In genomic region chr9:114395196-114395595, GRCh38 we compare ENCODE assay signal across 13 cellular contexts. TPM values are rescaled to one million over a fixed set of nuclear protein-coding genes. Genes with fewer than 3 reads are reported as not detected.
A peak's percentile ranks its signal among the peaks of the same experiment; 100 is the strongest.
DNase-seq lines count a peak whose midpoint lies in the region; TF ChIP-seq lines count a peak whose summit lies in the region.
"Had no signal": no experiment of that assay in that cellular context is flagged by ENCODE, and none has a peak within 500 bp of the region (broad histone marks: within the 10 kb centered on the region; RNA-seq: fewer than 3 reads in every experiment).

No MANE protein-coding gene starts in this region.

- H3K9me3 ChIP-seq in endodermal cell (ENCODE audit: control insufficient read depth, low read length), result no peaks in the 10 kb centered on the region

- peaks cover 31% of the 10 kb centered on the region for H3K4me1 Mint-ChIP-seq in endodermal cell

- H3K4me3 Mint-ChIP-seq in endodermal cell, result no peak overlapping the region

- no peaks in the 10 kb centered on the region for H3K9me3 Mint-ChIP-seq in endodermal cell

- H3K27me3 ChIP-seq in endodermal cell (ENCODE audit: control insufficient read depth, insufficient read depth, low read length, poor library complexity, severe bottlenecking), result peaks cover 21% of the 10 kb centered on the region

- no peaks in the 10 kb centered on the region for H3K36me3 Mint-ChIP-seq in endodermal cell (ENCODE audit: low read depth)

- peaks cover 5% of the 10 kb centered on the region for H3K4me1 ChIP-seq in endodermal cell (ENCODE audit: control insufficient read depth, insufficient read depth, low read length)

- peak; percentile 77 for DNase-seq in DMS 273 (lab: John Stamatoyannopoulos, UW; ENCODE audit: unreplicated experiment)
- no peak for DNase-seq in DMS 273 treated with DMSO at 0.1 percent for 48 hours (lab: John Stamatoyannopoulos, UW)
- DNase-seq in RWPE1 (ENCODE audit: low spot score), result no peak
- DNase-seq in endodermal cell, result no peak
- no peak for DNase-seq in activated CD4-positive, CD25-positive, alpha-beta regulatory T cell treated with anti-CD3 and anti-CD28 coated beads, Interleukin-2, amount 50 U/mL, for 72 hours
- no peak for DNase-seq in NK-92 (lab: John Stamatoyannopoulos, UW; ENCODE audit: unreplicated experiment)
- DNase-seq in SKM-1 treated with dmso at 0.1 percent for 144 hours (lab: John Stamatoyannopoulos, UW; ENCODE audit: unreplicated experiment), result no peak
- DNase-seq: GDM1, NCI-H345, T-helper 9 cell had no signal

- no peak overlapping the region for H3K9ac ChIP-seq in endodermal cell (ENCODE audit: extremely low read depth, low read length, poor library complexity, severe bottlenecking)

- H3K27ac ChIP-seq in RWPE1 (peak overlapping the region; percentile 25), endodermal cell (ENCODE audit: low read depth, low read length) (no peak overlapping the region), skin epidermis (peak overlapping the region in 13 of 21 experiments; percentile 6 to 72 (median 60))
- H3K27ac ChIP-seq: 22Rv1 had no signal

- CTCF ChIA-PET in RWPE1 (lab: Yijun Ruan, JAX), result interaction anchor here (0.7 kb wide), 1 partner anchor 293 kb away, joined by 4 read pairs; no protein-coding TSS in a partner anchor

- TF ChIP-seq CTCF in RWPE1 (conservative IDR thresholded peaks at IDR 0.05; ENCODE audit: low read depth) (no peak), endodermal cell (conservative IDR thresholded peaks at IDR 0.05) (no peak)

- H3K4me3 ChIP-seq in endodermal cell (ENCODE audit: low read length) (no peak overlapping the region), skin epidermis (no peak overlapping the region)
- H3K4me3 ChIP-seq: lung had no signal

- WGBS in endodermal cell (ENCODE audit: insufficient coverage in 1 of 2, insufficient read length in 1 of 2), 2 experiments, result 67 to 87% methylated on average over 6 of the region's 6 CpGs

- H3K36me3 ChIP-seq in endodermal cell (ENCODE audit: control insufficient read depth, insufficient read depth, low read length), result no peaks in the 10 kb centered on the region

- peaks cover 8% of the 10 kb centered on the region for H3K27me3 Mint-ChIP-seq in endodermal cell (ENCODE audit: insufficient read depth)

- H3K27ac Mint-ChIP-seq in endodermal cell, result peak overlapping the region; percentile 16

- POLR2A ChIA-PET in RWPE1 (lab: Yijun Ruan, JAX; ENCODE audit: low non-redundant PET), result interaction anchor here (0.5 to 0.6 kb wide), 2 partner anchors 9 to 513 kb away, joined by 3 to 8 read pairs; no protein-coding TSS in a partner anchor

RNA-seq across cellular contexts. Expression of gene AKNA, which starts 7.4 kb away (rescaled TPM):
- 10 to 100 TPM; 12.2 to 15.4 TPM for total RNA-seq in endodermal cell
- 16.6 TPM for polyA plus RNA-seq in endodermal cell (2013, experiment 1 of 2)
- polyA plus RNA-seq in endodermal cell (2013, experiment 2 of 2), result 16.2 TPM
